In genomic region chr4:6751611-6752485, GRCh38 we compare ENCODE assay signal across 1 cellular context.
A peak's percentile ranks its signal among the peaks of the same experiment; 100 is the strongest.
TF ChIP-seq lines count a peak whose summit lies in the region.

No MANE protein-coding gene starts in this region.

TF ChIP-seq in HepG2, 621 proteins besides CTCF, POLR2A, EP300 and RAD21 (continued from another document and continues in another):
- TF ChIP-seq IKZF5 (CRISPR knock-in tag; IDR thresholded peaks at IDR 0.05) = peak; percentile 12; the same call in 1 of the 2 replicates
- TF ChIP-seq RXRB (CRISPR knock-in tag; IDR thresholded peaks at IDR 0.05; ENCODE audit: borderline replicate concordance) = peak; percentile 57
- 0 out of 2 replicates have a peak, but pooled peaks have one; percentile 22 for TF ChIP-seq ZNF441 (CRISPR knock-in tag; IDR thresholded peaks at IDR 0.05; ENCODE audit: borderline replicate concordance)
- TF ChIP-seq ZNF770 (CRISPR knock-in tag; IDR thresholded peaks at IDR 0.05) = no peak
- 0 out of 2 replicates have a peak, but pooled peaks have one; percentile 49 for TF ChIP-seq ZNF800 (CRISPR knock-in tag; IDR thresholded peaks at IDR 0.05)
- peak; percentile 47 for TF ChIP-seq RARA (CRISPR knock-in tag; IDR thresholded peaks at IDR 0.05)
- TF ChIP-seq MED1 (CRISPR knock-in tag; IDR thresholded peaks at IDR 0.05) = peak; percentile 44
- TF ChIP-seq ATM (IDR thresholded peaks at IDR 0.05; ENCODE audit: borderline replicate concordance) = no peak
- TF ChIP-seq ZNF512 (CRISPR knock-in tag; IDR thresholded peaks at IDR 0.05) = no peak
- 0 out of 2 replicates have a peak, but pooled peaks have one; percentile 47 for TF ChIP-seq PHF21A (CRISPR knock-in tag; IDR thresholded peaks at IDR 0.05)
- peak; percentile 99 for TF ChIP-seq FOXP4 (CRISPR knock-in tag; IDR thresholded peaks at IDR 0.05)
- peak; percentile 79 for TF ChIP-seq FOXA3 (CRISPR knock-in tag; IDR thresholded peaks at IDR 0.05)
- TF ChIP-seq ARNT2 (CRISPR knock-in tag; IDR thresholded peaks at IDR 0.05; ENCODE audit: low read depth) = 0 out of 2 replicates have a peak, but pooled peaks have one; percentile 18
- TF ChIP-seq NR2F1 (CRISPR knock-in tag; IDR thresholded peaks at IDR 0.05) = 0 out of 4 replicates have a peak, but pooled peaks of 1 of the 2 experiments have one; percentile 27
- 0 out of 2 replicates have a peak, but pooled peaks have one; percentile 27 for TF ChIP-seq ATF7-NPFF (CRISPR knock-in tag; IDR thresholded peaks at IDR 0.05; ENCODE audit: low read depth)
- peak; percentile 62; the same call in 1 of the 2 replicates for TF ChIP-seq ZBTB38 (CRISPR knock-in tag; IDR thresholded peaks at IDR 0.05)
- peak; percentile 25; the same call in 1 of the 2 replicates for TF ChIP-seq RXRA (CRISPR knock-in tag; IDR thresholded peaks at IDR 0.05)
- TF ChIP-seq SMC3 (IDR thresholded peaks at IDR 0.05; ENCODE audit: low read length) = no peak
- TF ChIP-seq PAXIP1 (CRISPR knock-in tag; conservative IDR thresholded peaks at IDR 0.05) = peak; percentile 59; the same call in 1 of the 2 replicates
- peak; percentile 47; the same call in 1 of the 2 replicates for TF ChIP-seq ZMYM2 (CRISPR knock-in tag; IDR thresholded peaks at IDR 0.05)
- TF ChIP-seq SMAD9 (CRISPR knock-in tag; IDR thresholded peaks at IDR 0.05) = no peak
- TF ChIP-seq ZSCAN31 (CRISPR knock-in tag; IDR thresholded peaks at IDR 0.05; ENCODE audit: low read depth) = 0 out of 2 replicates have a peak, but pooled peaks have one; percentile 31
- peak; percentile 34; the same call in 1 of the 2 replicates for TF ChIP-seq ZFY (CRISPR knock-in tag; IDR thresholded peaks at IDR 0.05)
- TF ChIP-seq GLI4 (CRISPR knock-in tag; IDR thresholded peaks at IDR 0.05; ENCODE audit: borderline replicate concordance) = peak; percentile 54; the same call in 1 of the 2 replicates
- TF ChIP-seq FOXA1 (IDR thresholded peaks at IDR 0.05) = peak; percentile 61; the same call in 1 of the 2 replicates
- TF ChIP-seq FOXA1 (CRISPR knock-in tag; IDR thresholded peaks at IDR 0.05) = peak; percentile 58
- no peak for TF ChIP-seq ZNF318 (CRISPR knock-in tag; IDR thresholded peaks at IDR 0.05)
- no peak for TF ChIP-seq ZNF572 (CRISPR knock-in tag; IDR thresholded peaks at IDR 0.05)
- TF ChIP-seq SPEN (CRISPR knock-in tag; IDR thresholded peaks at IDR 0.05; ENCODE audit: low read depth) = peak; percentile 49; the same call in 1 of the 2 replicates
- TF ChIP-seq GABPB1 (CRISPR knock-in tag; IDR thresholded peaks at IDR 0.05) = peak; percentile 68; the same call in 1 of the 2 replicates
- TF ChIP-seq MAZ (IDR thresholded peaks at IDR 0.05; ENCODE audit: borderline replicate concordance, low read depth, low read length) = no peak
- TF ChIP-seq MAZ (CRISPR knock-in tag; IDR thresholded peaks at IDR 0.05; ENCODE audit: low read depth) = 0 out of 2 replicates have a peak, but pooled peaks have one; percentile 30
- peak; percentile 48 for TF ChIP-seq PRPF4 (IDR thresholded peaks at IDR 0.05; ENCODE audit: low read depth, low read length, poor library complexity, severe bottlenecking)
- 0 out of 2 replicates have a peak, but pooled peaks have one; percentile 8 for TF ChIP-seq MLX (CRISPR knock-in tag; IDR thresholded peaks at IDR 0.05)
- peak; percentile 41; the same call in 1 of the 2 replicates for TF ChIP-seq MEF2D (CRISPR knock-in tag; IDR thresholded peaks at IDR 0.05)
- TF ChIP-seq ZNF788 (CRISPR knock-in tag; IDR thresholded peaks at IDR 0.05; ENCODE audit: borderline replicate concordance) = peak; percentile 54; the same call in 1 of the 2 replicates
- TF ChIP-seq ZNF773 (CRISPR knock-in tag; IDR thresholded peaks at IDR 0.05; ENCODE audit: borderline replicate concordance) = no peak
- peak; percentile 36; the same call in 1 of the 2 replicates for TF ChIP-seq TBX2 (CRISPR knock-in tag; IDR thresholded peaks at IDR 0.05; ENCODE audit: borderline replicate concordance)
